Comparison of ENCODE assay signal across 14 cellular contexts in the genomic region with DNA sequence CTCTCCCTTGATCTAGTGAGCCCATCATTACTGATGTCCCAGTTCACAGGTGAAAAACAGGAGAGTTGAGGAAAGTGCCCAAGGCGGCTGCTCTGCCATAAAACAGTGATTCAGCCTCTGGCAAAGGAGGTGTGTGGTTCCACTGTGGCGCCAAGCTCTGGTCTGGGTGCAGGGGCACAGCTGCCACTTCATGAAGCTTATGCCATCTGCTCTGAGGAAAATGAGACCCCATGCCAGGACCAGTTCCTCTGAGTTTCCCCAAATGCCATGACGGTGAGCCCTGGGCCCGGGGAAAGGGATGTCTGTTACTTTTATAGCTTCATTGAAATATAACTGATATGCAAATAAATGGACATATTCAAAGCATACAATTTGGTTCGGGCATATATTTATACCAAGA. TPM values are rescaled to one million over a fixed set of nuclear protein-coding genes. Genes with fewer than 3 reads are reported as not detected.
DNase-seq lines count a peak whose midpoint lies in the region; ATAC-seq and TF ChIP-seq lines count a peak whose summit lies in the region.
"Had no signal": no experiment of that assay in that cellular context is flagged by ENCODE, and none has a peak within 500 bp of the region (broad histone marks: within the 10 kb centered on the region; RNA-seq: fewer than 3 reads in every experiment).

No MANE protein-coding gene starts in this region.

- intact Hi-C loops in Right ventricle myocardium inferior (cut with DNase I) (loop anchor here (1.0 to 2.0 kb wide), 3 partner anchors 367 to 525 kb away; no protein-coding TSS in a partner anchor), left ventricle myocardium inferior (cut with micrococcal nuclease) (loop anchor here (5.0 kb wide), 1 partner anchor 433 kb away; no protein-coding TSS in a partner anchor), right cardiac atrium (cut with DNase I) (loop anchor here (2.0 to 10.0 kb wide), 7 partner anchors 51 to 531 kb away; no protein-coding TSS in a partner anchor), upper lobe of right lung (cut with DNase I) (loop anchor here (10.0 kb wide), 2 partner anchors 431 to 531 kb away; no protein-coding TSS in a partner anchor)

- ATAC-seq in Right ventricle myocardium inferior: no peak
- ATAC-seq in right cardiac atrium: no peak
- ATAC-seq in upper lobe of right lung: no peak
- ATAC-seq in HG03457 (IDR thresholded peaks at IDR 0.05; ENCODE audit: unreplicated experiment): no peak

- 65% methylated on average over 5 of the region's 5 CpGs for WGBS in right cardiac atrium

- TF ChIP-seq CTCF in left ventricle myocardium inferior (IDR thresholded peaks at IDR 0.05; ENCODE audit: borderline replicate concordance): no peak
- no peak for TF ChIP-seq CTCF in upper lobe of right lung (IDR thresholded peaks at IDR 0.05)

- H3K9me3 ChIP-seq in left ventricle myocardium inferior (replicated peaks): no peaks in the 10 kb centered on the region
- H3K9me3 ChIP-seq in right cardiac atrium (ENCODE audit: control insufficient read depth, low read length): no peaks in the 10 kb centered on the region
- no peaks in the 10 kb centered on the region for H3K9me3 ChIP-seq in upper lobe of right lung
- H3K9me3 ChIP-seq: mucosa of descending colon, neutrophil had no signal

- peaks cover 17% of the 10 kb centered on the region for H3K4me1 ChIP-seq in left ventricle myocardium inferior
- H3K4me1 ChIP-seq in right cardiac atrium (ENCODE audit: control insufficient read depth, insufficient read depth, low read length): no peaks in the 10 kb centered on the region
- H3K4me1 ChIP-seq in upper lobe of right lung: no peaks in the 10 kb centered on the region

- no peak overlapping the region for H3K4me3 ChIP-seq in left ventricle myocardium inferior
- H3K4me3 ChIP-seq in right cardiac atrium (ENCODE audit: low read length): no peak overlapping the region
- H3K4me3 ChIP-seq in upper lobe of right lung: no peak overlapping the region
- H3K4me3 ChIP-seq: cardiac muscle cell, mucosa of descending colon had no signal

- H3K27ac ChIP-seq in left ventricle myocardium inferior (replicated peaks): no peak overlapping the region
- H3K27ac ChIP-seq in right cardiac atrium (ENCODE audit: low read length): no peak overlapping the region
- H3K27ac ChIP-seq in upper lobe of right lung: no peak overlapping the region
- H3K27ac ChIP-seq: cardiac muscle cell, KMS-11, neutrophil had no signal

- H3K36me3 ChIP-seq in left ventricle myocardium inferior (peaks cover 34% of the 10 kb centered on the region), upper lobe of right lung (peaks cover 24% of the 10 kb centered on the region)
- H3K36me3 ChIP-seq: cardiac muscle cell, neutrophil had no signal

- no peaks in the 10 kb centered on the region for H3K27me3 ChIP-seq in left ventricle myocardium inferior (ENCODE audit: low read depth)
- no peaks in the 10 kb centered on the region for H3K27me3 ChIP-seq in right cardiac atrium (ENCODE audit: control insufficient read depth, insufficient read depth)
- H3K27me3 ChIP-seq in upper lobe of right lung: no peaks in the 10 kb centered on the region
- H3K27me3 ChIP-seq: cardiac muscle cell had no signal

- DNase-seq in Right ventricle myocardium inferior (ENCODE audit: missing footprints) (peak; percentile 7), left ventricle myocardium inferior (no peak), NCI-H2171 treated with DMSO at 0.1 percent for 48 hours (lab: John Stamatoyannopoulos, UW) (peak; percentile 73), right cardiac atrium (peak in 2 of 3 donors; percentile 13 to 20), upper lobe of right lung (peak; percentile 43), NCI-H187 treated with DMSO at 0.1 percent for 48 hours (lab: John Stamatoyannopoulos, UW) (no peak)
- DNase-seq in stimulated activated CD4-positive, alpha-beta T cell treated with anti-CD3 and anti-CD28 coated beads, Interleukin-4, amount 100 ng/mL, for 24 hours: no peak
- DNase-seq: GOT3, NCI-H774 had no signal

RNA-seq across cellular contexts. Expression of gene ZBP1, which starts 33.7 kb away (rescaled TPM):
- total RNA-seq in Right ventricle myocardium inferior: 0.22 TPM
- total RNA-seq in left ventricle myocardium inferior: not detected
- under 1 TPM in 2 of 4 donors, not detected in 2; 0.23 to 0.38 TPM for total RNA-seq in right cardiac atrium
- polyA plus RNA-seq in right cardiac atrium: 0.16 TPM
- total RNA-seq in upper lobe of right lung: 2.7 TPM
- total RNA-seq: cardiac muscle cell had no signal
- polyA plus RNA-seq: cardiac muscle cell had no signal

RNA-seq across cellular contexts. Expression of gene PMEPA1, which starts 55.9 kb away (rescaled TPM):
- total RNA-seq in Right ventricle myocardium inferior (23.9 TPM), left ventricle myocardium inferior (36.4 TPM), right cardiac atrium (10 to 100 TPM; 31.7 to 82.0 (median 44.3) TPM), upper lobe of right lung (49.1 TPM)
- polyA plus RNA-seq in right cardiac atrium: 17.3 TPM

Comparison
In these comparisons a context has a peak if more than half of its experiments do, and no peak if none do; other contexts are left out.
1. DNase-seq: peak in Right ventricle myocardium inferior (single experiment), NCI-H2171 treated with DMSO at 0.1 percent for 48 hours (single experiment), right cardiac atrium (2 of 3) and upper lobe of right lung (single experiment); none in left ventricle myocardium inferior (single experiment), stimulated activated CD4-positive, alpha-beta T cell treated with anti-CD3 and anti-CD28 coated beads, Interleukin-4, amount 100 ng/mL, for 24 hours (single experiment) and NCI-H187 treated with DMSO at 0.1 percent for 48 hours (single experiment).